ENCODE assay signal across 14 cellular contexts in genomic region chr22:30891443-30891755, GRCh38.
"Had no signal": no experiment of that assay in that cellular context is flagged by ENCODE, and none has a peak within 500 bp of the region (broad histone marks: within the 10 kb centered on the region; RNA-seq: fewer than 3 reads in every experiment).

No MANE protein-coding gene starts in this region.

- H3K4me3 ChIP-seq: lung, SK-N-MC, upper lobe of left lung had no signal

- H3K27ac Mint-ChIP-seq: activated CD8-positive, alpha-beta T cell treated with anti-CD3 and anti-CD28 coated beads for 36 hours; activated T-helper 1 cell treated with anti-CD3 and anti-CD28 coated beads, Interleukin-12 subunit alpha, Interleukin-12 subunit beta, Interleukin-2, Interleukin-4 antibody, amounts not matched to agents 30 ng/mL and 10 ng/mL and 1 ng/mL, durations not matched to agents 14 hours and 24 hours and 36 hours; natural killer cell; T-cell had no signal

- H3K27me3 Mint-ChIP-seq: activated CD8-positive, alpha-beta T cell treated with anti-CD3 and anti-CD28 coated beads for 36 hours; T-cell had no signal

- H3K4me3 Mint-ChIP-seq: activated CD8-positive, alpha-beta T cell treated with anti-CD3 and anti-CD28 coated beads for 36 hours; activated T-helper 1 cell treated with anti-CD3 and anti-CD28 coated beads, Interleukin-12 subunit alpha, Interleukin-12 subunit beta, Interleukin-2, Interleukin-4 antibody, amounts not matched to agents 30 ng/mL and 10 ng/mL and 1 ng/mL, durations not matched to agents 14 hours and 24 hours and 36 hours; natural killer cell; T-cell had no signal

- H3K9me3 ChIP-seq: upper lobe of left lung had no signal

- DNase-seq: activated CD8-positive, alpha-beta memory T cell treated with anti-CD3 and anti-CD28 coated beads, Interleukin-2, amount 50 U/mL, for 4 hours; activated CD8-positive, alpha-beta T cell treated with anti-CD3 and anti-CD28 coated beads for 36 hours; activated naive CD4-positive, alpha-beta T cell treated with anti-CD3 and anti-CD28 coated beads, Interleukin-2, amount 50 U/mL, for 16 hours; hypothalamus; natural killer cell; stimulated activated CD4-positive, alpha-beta T cell treated with anti-CD3 and anti-CD28 coated beads, Interleukin-15, amount 100 ng/mL, for 24 hours; stimulated activated CD4-positive, alpha-beta T cell treated with anti-CD3 and anti-CD28 coated beads, Interleukin-4, amount 100 ng/mL, for 24 hours; substantia nigra; T1000; upper lobe of left lung had no signal

- H3K27me3 ChIP-seq: upper lobe of left lung had no signal

- H3K27ac ChIP-seq: SK-N-MC, upper lobe of left lung had no signal

- H3K4me1 ChIP-seq: upper lobe of left lung had no signal

- H3K36me3 Mint-ChIP-seq: natural killer cell had no signal

- H3K9me3 Mint-ChIP-seq: activated CD8-positive, alpha-beta T cell treated with anti-CD3 and anti-CD28 coated beads for 36 hours; activated T-helper 1 cell treated with anti-CD3 and anti-CD28 coated beads, Interleukin-12 subunit alpha, Interleukin-12 subunit beta, Interleukin-2, Interleukin-4 antibody, amounts not matched to agents 30 ng/mL and 10 ng/mL and 1 ng/mL, durations not matched to agents 14 hours and 24 hours and 36 hours; natural killer cell; T-cell had no signal
